ENCODE assay signal across 9 cellular contexts in the genomic region with DNA sequence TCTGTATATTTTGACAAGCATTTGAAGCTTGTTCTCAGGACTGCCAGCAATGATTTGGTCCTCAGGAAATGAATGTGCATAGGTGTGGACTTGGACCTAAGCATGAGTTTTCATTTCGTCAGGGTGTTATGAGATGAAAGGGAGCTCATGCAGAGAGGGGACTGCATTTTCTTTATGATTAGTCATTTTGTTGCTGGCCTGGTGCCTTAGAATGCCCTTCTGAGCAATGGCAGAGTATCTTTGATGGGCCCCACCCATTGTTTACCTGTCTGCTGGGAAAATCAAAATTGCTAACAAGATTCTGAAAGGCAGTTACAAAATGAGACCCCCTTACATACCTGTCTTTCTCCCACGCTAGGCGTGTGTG. TPM values are rescaled to one million over a fixed set of nuclear protein-coding genes. Genes with fewer than 3 reads are reported as not detected.
DNase-seq lines count a peak whose midpoint lies in the region; ATAC-seq and TF ChIP-seq lines count a peak whose summit lies in the region.
"Had no signal": no experiment of that assay in that cellular context is flagged by ENCODE, and none has a peak within 500 bp of the region (broad histone marks: within the 10 kb centered on the region; RNA-seq: fewer than 3 reads in every experiment).

No MANE protein-coding gene starts in this region.

- no peaks in the 10 kb centered on the region for H3K27me3 ChIP-seq in thymus (ENCODE audit: control insufficient read depth, insufficient read depth)
- H3K27me3 ChIP-seq: pancreas had no signal

- H3K4me1 Mint-ChIP-seq in natural killer cell treated with Interleukin-12 subunit alpha and Interleukin-12 subunit beta and Interleukin-15 and Interleukin-18, amount 100 ng/mL, for 72 hours (ENCODE audit: low read depth in 2 of 2) = peaks cover 3 to 10% of the 10 kb centered on the region in 2 donors
- H3K4me1 Mint-ChIP-seq in natural killer cell = no peaks in the 10 kb centered on the region

- no peak for DNase-seq in natural killer cell treated with Interleukin-12 subunit alpha and Interleukin-12 subunit beta and Interleukin-15 and Interleukin-18, amount 100 ng/mL, for 72 hours (ENCODE audit: low spot score)
- DNase-seq in natural killer cell (no peak), choroid plexus epithelial cell (ENCODE audit: low read depth) (peak; percentile 30), cortex of kidney (lab: John Stamatoyannopoulos, UW) (no peak), NCI-H2107 treated with DMSO at 0.1 percent for 48 hours (lab: John Stamatoyannopoulos, UW; ENCODE audit: unreplicated experiment) (no peak)
- DNase-seq in central memory CD4-positive, alpha-beta T cell = no peak
- DNase-seq: pancreas had no signal

- peaks cover 28 to 29% of the 10 kb centered on the region in 2 donors for H3K27me3 Mint-ChIP-seq in natural killer cell treated with Interleukin-12 subunit alpha and Interleukin-12 subunit beta and Interleukin-15 and Interleukin-18, amount 100 ng/mL, for 72 hours
- peaks cover 13 to 15% of the 10 kb centered on the region in 2 donors for H3K27me3 Mint-ChIP-seq in natural killer cell (ENCODE audit: low read depth in 2 of 2)

- no peak for TF ChIP-seq CTCF in natural killer cell (IDR thresholded peaks at IDR 0.05)
- no peak for TF ChIP-seq CTCF in choroid plexus epithelial cell (conservative IDR thresholded peaks at IDR 0.05; ENCODE audit: low read depth, low read length)

- intact Hi-C loops in natural killer cell (cut with micrococcal nuclease) = loop anchor here (10.0 kb wide), 1 partner anchor 879 kb away; no protein-coding TSS in a partner anchor

- H3K9me3 Mint-ChIP-seq in natural killer cell treated with Interleukin-12 subunit alpha and Interleukin-12 subunit beta and Interleukin-15 and Interleukin-18, amount 100 ng/mL, for 72 hours = no peaks in the 10 kb centered on the region
- H3K9me3 Mint-ChIP-seq in natural killer cell = no peaks in the 10 kb centered on the region

- ATAC-seq in natural killer cell treated with Interleukin-12 subunit alpha and Interleukin-12 subunit beta and Interleukin-15 and Interleukin-18, amount 100 ng/mL, for 72 hours = peak in 1 of 2 donors; percentile 51
- ATAC-seq in natural killer cell (no peak), HG03378 (IDR thresholded peaks at IDR 0.05; ENCODE audit: unreplicated experiment) (peak; percentile 61)

- no peaks in the 10 kb centered on the region for H3K4me1 ChIP-seq in thymus (ENCODE audit: control insufficient read depth, insufficient read depth, low read length)
- H3K4me1 ChIP-seq: pancreas had no signal

- H3K27ac Mint-ChIP-seq in natural killer cell treated with Interleukin-12 subunit alpha and Interleukin-12 subunit beta and Interleukin-15 and Interleukin-18, amount 100 ng/mL, for 72 hours = peak overlapping the region; percentile 72 to 77
- H3K27ac Mint-ChIP-seq in natural killer cell = no peak overlapping the region

- peak overlapping the region; percentile 40 for H3K4me3 Mint-ChIP-seq in natural killer cell treated with Interleukin-12 subunit alpha and Interleukin-12 subunit beta and Interleukin-15 and Interleukin-18, amount 100 ng/mL, for 72 hours
- no peak overlapping the region for H3K4me3 Mint-ChIP-seq in natural killer cell

- H3K36me3 ChIP-seq in thymus (ENCODE audit: control insufficient read depth, insufficient read depth) = peaks cover 44% of the 10 kb centered on the region
- H3K36me3 ChIP-seq: pancreas had no signal

- H3K4me3 ChIP-seq in choroid plexus epithelial cell (ENCODE audit: low read depth, low read length) (no peak overlapping the region), thymus (ENCODE audit: low read length) (no peak overlapping the region)
- H3K4me3 ChIP-seq: pancreas had no signal

- WGBS in thymus = 83% methylated on average over 3 of the region's 3 CpGs

- H3K9me3 ChIP-seq in thymus (ENCODE audit: control insufficient read depth) = peaks cover 1% of the 10 kb centered on the region
- H3K9me3 ChIP-seq: pancreas had no signal

- no peaks in the 10 kb centered on the region for H3K36me3 Mint-ChIP-seq in natural killer cell treated with Interleukin-12 subunit alpha and Interleukin-12 subunit beta and Interleukin-15 and Interleukin-18, amount 100 ng/mL, for 72 hours
- H3K36me3 Mint-ChIP-seq in natural killer cell = no peaks in the 10 kb centered on the region

- H3K27ac ChIP-seq in thymus (ENCODE audit: low read depth) = peak overlapping the region; percentile 84
- H3K27ac ChIP-seq: pancreas had no signal

RNA-seq across cellular contexts. Expression of gene MTHFD1L, which starts 51.5 kb away (rescaled TPM):
- 100 to 1,000 TPM in 1 of 2 donors, 10 to 100 TPM in 1; 47.2 to 119 TPM for total RNA-seq in natural killer cell treated with Interleukin-12 subunit alpha and Interleukin-12 subunit beta and Interleukin-15 and Interleukin-18, amount 100 ng/mL, for 72 hours
- total RNA-seq in natural killer cell = 1 to 10 TPM; 3.8 to 4.5 (median 4.3) TPM
- polyA plus RNA-seq in thymus = 16.0 TPM

Comparison
In these comparisons a context has a peak if more than half of its experiments do, and no peak if none do; other contexts are left out.
1. H3K27ac Mint-ChIP-seq: peak in natural killer cell treated with Interleukin-12 subunit alpha and Interleukin-12 subunit beta and Interleukin-15 and Interleukin-18, amount 100 ng/mL, for 72 hours (2 of 2); none in natural killer cell (0 of 2).
2. RNA of gene MTHFD1L, which starts 51.5 kb away (total RNA-seq): 47.2 to 119 TPM in natural killer cell treated with Interleukin-12 subunit alpha and Interleukin-12 subunit beta and Interleukin-15 and Interleukin-18, amount 100 ng/mL, for 72 hours; 3.8 to 4.5 TPM in natural killer cell; every median in the first group is over 4 times any median in the second.